ENCODE assay signal across 5 cellular contexts in the genomic region with DNA sequence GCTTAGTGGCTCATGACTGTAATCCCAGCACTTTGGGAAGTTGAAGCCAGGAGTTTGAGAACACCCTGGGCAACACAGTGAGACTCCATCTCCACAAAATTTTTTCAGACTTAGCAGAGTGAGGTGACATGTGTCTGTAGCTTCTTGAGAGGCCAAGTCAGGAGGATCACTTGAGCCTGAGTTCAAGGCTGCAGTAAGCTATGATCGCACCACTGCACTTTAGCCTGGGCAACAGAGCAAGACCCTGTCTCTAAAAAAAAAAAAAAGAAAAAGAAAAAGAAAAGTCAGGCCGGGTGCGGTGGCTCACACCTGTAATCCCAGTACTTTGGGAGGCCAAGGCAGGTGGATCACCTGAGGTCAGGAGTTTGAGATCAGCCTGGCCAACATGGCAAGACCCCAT. TPM values are rescaled to one million over a fixed set of nuclear protein-coding genes. Genes with fewer than 3 reads are reported as not detected.
DNase-seq lines count a peak whose midpoint lies in the region; ATAC-seq, FAIRE-seq and TF ChIP-seq lines count a peak whose summit lies in the region.
"Not testable (repeated sequence)": the region's sequence is repeated elsewhere in the genome, so short reads cannot be mapped to it uniquely, and the experiment has no call there.

No MANE protein-coding gene starts in this region.

- peak overlapping the region; percentile 77 for H3K4me2 ChIP-seq in BLaER1
- H3K4me2 ChIP-seq in K562 (ENCODE audit: insufficient read depth, low read length): not testable (repeated sequence)

- not testable (repeated sequence) for TF ChIP-seq POLR2A in K562 (conservative IDR thresholded peaks at IDR 0.05); sigmoid colon (IDR thresholded peaks at IDR 0.05)

- not testable (repeated sequence) for H3K9me1 ChIP-seq in K562 (ENCODE audit: control insufficient read depth, insufficient read depth, low read length)

- in situ Hi-C loops in K562 (cut with MboI): not testable (repeated sequence)

- DNase-seq in WTC11 (ENCODE audit: low spot score); K562 (ENCODE audit: extremely low read depth in 1 of 4, low spot score in 3 of 4): not testable (repeated sequence)
- DNase-seq in sigmoid colon: peak; percentile 8

- H3K4me1 ChIP-seq in BLaER1: peaks cover 26% of the 10 kb centered on the region
- H3K4me1 ChIP-seq in HEK293 (ENCODE audit: control insufficient read depth, insufficient read depth, low read length); K562 (replicated peaks in 1 of 2; ENCODE audit: control insufficient read depth in 2 of 2, insufficient read depth in 2 of 2, low read length in 2 of 2); sigmoid colon: not testable (repeated sequence)

- H3K79me2 ChIP-seq in K562 (ENCODE audit: control insufficient read depth, insufficient read depth, low read length): not testable (repeated sequence)

- H2AFZ ChIP-seq in K562 (ENCODE audit: low read depth, low read length): not testable (repeated sequence)

- BruUV-seq in K562 (replicated peaks; lab: Mats Ljungman, UMichigan): not testable (repeated sequence)

- H3K9me3 Mint-ChIP-seq in WTC11: peaks cover 10% of the 10 kb centered on the region; the same call in 1 of the 2 replicates

- not testable (repeated sequence) for H3K4me3 Mint-ChIP-seq in WTC11

- not testable (repeated sequence) for H3K9ac ChIP-seq in BLaER1; K562 (ENCODE audit: insufficient read depth in 1 of 2, low read depth in 2 of 2, low read length in 2 of 2)

- H3K27me3 Mint-ChIP-seq in WTC11 (ENCODE audit: low read depth): not testable (repeated sequence)

- POLR2A ChIA-PET in HEK293 (lab: Yijun Ruan, JAX) (interaction anchor here (0.7 kb wide), 1 partner anchor 594 kb away, joined by 4 read pairs; no protein-coding TSS in a partner anchor), WTC11 (lab: Charles Lee) (interaction anchor here (0.7 kb wide), 1 partner anchor 343 kb away, joined by 3 read pairs; no protein-coding TSS in a partner anchor), K562 (lab: Yijun Ruan, JAX) (interaction anchor here (0.6 to 0.7 kb wide), 2 partner anchors 26 to 55 kb away, joined by 3 read pairs; no protein-coding TSS in a partner anchor)

- TF ChIP-seq CTCF in HEK293 (tag by site-specific recombination; IDR thresholded peaks at IDR 0.05); WTC11 (IDR thresholded peaks at IDR 0.05); K562 (IDR thresholded peaks at IDR 0.05 in 2 of 3, conservative IDR thresholded peaks at IDR 0.05 in 1 of 3; ENCODE audit: insufficient read depth in 2 of 3, low read depth in 1 of 3, low read length in 3 of 3); sigmoid colon (IDR thresholded peaks at IDR 0.05): not testable (repeated sequence)

- not testable (repeated sequence) for H3K27ac Mint-ChIP-seq in WTC11

- intact Hi-C loops in K562 (cut with micrococcal nuclease): loop anchor here (10.0 kb wide), 1 partner anchor 97 kb away; no protein-coding TSS in a partner anchor
- intact Hi-C loops in sigmoid colon (cut with DNase I): not testable (repeated sequence)

- H4K20me1 ChIP-seq in BLaER1; K562 (replicated peaks; ENCODE audit: control insufficient read depth, insufficient read depth, low read length): not testable (repeated sequence)

- peaks cover 16% of the 10 kb centered on the region for H3K4me1 Mint-ChIP-seq in WTC11

- ATAC-seq in WTC11, K562: not testable (repeated sequence)

- CTCF ChIA-PET in HEK293 (lab: Yijun Ruan, JAX): interaction anchor here (0.6 to 3.2 kb wide), 5 partner anchors 15 to 159 kb away, joined by 3 to 13 read pairs (median 5); no protein-coding TSS in a partner anchor
- CTCF ChIA-PET in WTC11 (lab: Charles Lee): interaction anchor here (0.6 kb wide), 1 partner anchor 42 kb away, joined by 5 read pairs; no protein-coding TSS in a partner anchor
- CTCF ChIA-PET in K562 (lab: Yijun Ruan, JAX; ENCODE audit: low intra/inter-chr PET ratio): interaction anchor here (0.9 kb wide), 1 partner anchor 157 kb away, joined by 3 read pairs; no protein-coding TSS in a partner anchor

- H3K36me3 ChIP-seq in BLaER1; HEK293 (ENCODE audit: control insufficient read depth in 2 of 2, insufficient read depth in 1 of 2, low read length in 2 of 2); K562 (ENCODE audit: control insufficient read depth, insufficient read depth, low read length); sigmoid colon: not testable (repeated sequence)

- not testable (repeated sequence) for TF ChIP-seq RAD21 in K562 (CRISPR knock-in tag; conservative IDR thresholded peaks at IDR 0.05 in 1 of 2, IDR thresholded peaks at IDR 0.05 in 1 of 2)

- H3K27me3 ChIP-seq in BLaER1: not testable (repeated sequence)
- H3K27me3 ChIP-seq in K562 (ENCODE audit: control insufficient read depth in 2 of 2, insufficient read depth in 2 of 2, low read length in 2 of 2): peaks cover 0 to 14% of the 10 kb centered on the region in 2 experiments; a peak in 2 of 5 replicates
- peaks cover 0 to 12% (median 0%) of the 10 kb centered on the region in 3 donors for H3K27me3 ChIP-seq in sigmoid colon

- H3K9me3 ChIP-seq in BLaER1; HEK293 (ENCODE audit: control insufficient read depth, insufficient read depth, low read depth, low read length); K562 (replicated peaks; ENCODE audit: control insufficient read depth, insufficient read depth, low read depth, low read length); sigmoid colon: not testable (repeated sequence)

- not testable (repeated sequence) for H3K36me3 Mint-ChIP-seq in WTC11

- 89% methylated on average over 1 of the region's 3 CpGs for WGBS in K562 (ENCODE audit: insufficient coverage, low coverage, missing lambda C conversion rate)
- WGBS in sigmoid colon, 2 donors: 97% methylated on average over 3 of the region's 3 CpGs

- H3K4me3 ChIP-seq in BLaER1; HEK293 (ENCODE audit: low read depth, low read length); K562; sigmoid colon: not testable (repeated sequence)

- H3K27ac ChIP-seq in BLaER1; HEK293 (ENCODE audit: extremely low read depth, low read depth, low read length); K562 (ENCODE audit: extremely low read depth, low read depth, low read length); sigmoid colon: not testable (repeated sequence)

- FAIRE-seq in K562 (lab: Jason Lieb, UNC): not testable (repeated sequence)

- TF ChIP-seq EP300 in K562 (IDR thresholded peaks at IDR 0.05; ENCODE audit: low read length); sigmoid colon (IDR thresholded peaks at IDR 0.05): not testable (repeated sequence)

TF ChIP-seq in HEK293, 187 proteins besides CTCF, POLR2A, EP300 and RAD21:
- TF ChIP-seq ZNF121 (tag by site-specific recombination; IDR thresholded peaks at IDR 0.05): peak; percentile 98
TF ChIP-seq in HEK293: peak in this region for 1; not testable (repeated sequence) for 186.

TF ChIP-seq in WTC11, 78 proteins besides CTCF, POLR2A, EP300 and RAD21:
- peak; percentile 42; the same call in 1 of the 2 replicates for TF ChIP-seq ZNF121 (CRISPR knock-in tag; IDR thresholded peaks at IDR 0.05)
TF ChIP-seq in WTC11: peak in this region for 1; not testable (repeated sequence) for 77.

TF ChIP-seq in K562, 482 proteins besides CTCF, POLR2A, EP300 and RAD21:
- TF ChIP-seq BCOR (IDR thresholded peaks at IDR 0.05) (peak; percentile 40; the same call in 1 of the 2 replicates), ZNF121 (CRISPR knock-in tag; conservative IDR thresholded peaks at IDR 0.05) (peak; percentile 90)

RNA-seq across cellular contexts. Expression of a gene that starts 54.0 kb away (rescaled TPM):
- total RNA-seq in WTC11 (2021) (56.9 to 59.5 TPM (median 57.1 TPM) in 3 replicates), K562 (2014; rRNA removed) (50.9 and 61.3 TPM in 2 replicates), K562 (2014; rRNA removed; fragmentation: Illumina TruSeq; extraction: Trizol) (87.4 and 99.1 TPM in 2 replicates), K562 (2015; rRNA removed; fragmentation: Illumina TruSeq; extraction: Trizol) (79.8 and 83.2 TPM in 2 replicates), K562 (2021) (61.5 and 63.9 TPM in 2 replicates), sigmoid colon (10 to 100 TPM; 54.6 to 69.2 (median 60.6) TPM)
- 23.1 and 114 TPM in 2 replicates for total RNA-seq in K562 (2011; cell fraction: chromatin; rRNA removed; ENCODE audit: low replicate concordance)
- total RNA-seq in K562 (2011; cell fraction: nucleolus; rRNA removed): 15.7 and 23.2 TPM in 2 replicates
- total RNA-seq in K562 (2011; cell fraction: nucleoplasm; rRNA removed): 37.5 and 49.5 TPM in 2 replicates
- polyA plus RNA-seq in K562 (2011; rRNA removed) (71.8 and 83.5 TPM in 2 replicates), K562 (2014; fragmentation: Illumina TruSeq; extraction: Trizol) (67.9 and 78.2 TPM in 2 replicates), K562 (2014; fragmentation: Nextera tagmentation; extraction: Ambion mirVana) (10 to 100 TPM; 16.9 to 19.8 TPM), K562 (2014; rRNA removed) (50.6 and 56.7 TPM in 2 replicates), sigmoid colon (10 to 100 TPM; 20.8 to 34.2 (median 29.1) TPM)
- 12.0 and 34.1 TPM in 2 replicates for polyA plus RNA-seq in K562 (2011; cell fraction: cytosol; rRNA removed)
- 44.6 and 76.9 TPM in 2 replicates for polyA plus RNA-seq in K562 (2011; cell fraction: nucleus; rRNA removed)
- 56.1 and 58.5 TPM in 2 replicates for polyA plus RNA-seq in K562 (2012)
- 190 and 200 TPM in 2 replicates for polyA minus RNA-seq in K562 (2011; rRNA and poly(A)+ RNA removed)
- 36.9 and 45.0 TPM in 2 replicates for polyA minus RNA-seq in K562 (2011; cell fraction: cytosol; rRNA and poly(A)+ RNA removed)
- polyA minus RNA-seq in K562 (2011; cell fraction: nucleus; rRNA and poly(A)+ RNA removed): 52.9 and 97.6 TPM in 2 replicates
